17 cellular contexts compared by ENCODE assay signal in the genomic region with DNA sequence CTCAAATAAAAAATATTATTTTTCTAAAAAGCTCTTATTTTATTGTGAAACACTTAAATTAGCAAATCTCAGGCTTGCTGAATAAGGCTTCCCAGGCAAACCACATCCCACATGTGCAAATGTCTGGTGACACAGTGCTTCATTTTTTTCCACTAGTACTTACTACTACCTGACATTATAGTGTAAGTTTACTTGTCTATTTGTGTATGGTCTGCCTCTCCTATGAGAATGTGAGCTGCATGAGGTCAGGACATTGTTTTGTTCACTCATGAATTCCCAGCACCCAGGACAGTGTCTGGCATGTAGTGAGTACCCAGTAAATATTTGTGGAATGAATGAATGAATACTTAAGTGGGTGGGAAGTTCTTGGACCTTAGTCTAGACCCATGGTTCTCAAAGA.
DNase-seq lines count a peak whose midpoint lies in the region; ATAC-seq, FAIRE-seq and TF ChIP-seq lines count a peak whose summit lies in the region.
"Had no signal": no experiment of that assay in that cellular context is flagged by ENCODE, and none has a peak within 500 bp of the region (broad histone marks: within the 10 kb centered on the region; RNA-seq: fewer than 3 reads in every experiment).

No MANE protein-coding gene starts in this region.

- no peak overlapping the region for H3K4me3 Mint-ChIP-seq in astrocyte (ENCODE audit: unreplicated experiment)
- H3K4me3 Mint-ChIP-seq: B cell; CD4-positive, alpha-beta T cell had no signal

- ATAC-seq in HG03045 (IDR thresholded peaks at IDR 0.05; ENCODE audit: unreplicated experiment), result no peak

- in situ Hi-C loops in GM23248 (cut with MboI), result no loop called here

- H4K20me1 ChIP-seq in GM23248 (ENCODE audit: insufficient read depth) (no peaks in the 10 kb centered on the region), astrocyte (ENCODE audit: insufficient read depth, low read length) (peaks cover 15% of the 10 kb centered on the region)

- no peak for TF ChIP-seq CTCF in astrocyte (IDR thresholded peaks at IDR 0.05; ENCODE audit: insufficient read depth, low read depth, low read length)

- H3K4me1 Mint-ChIP-seq in astrocyte (ENCODE audit: low read depth, unreplicated experiment), result peaks cover 10% of the 10 kb centered on the region

- H3K4me3 ChIP-seq in GM23248, result no peak overlapping the region
- H3K4me3 ChIP-seq in astrocyte (ENCODE audit: insufficient read depth, low read depth, low read length), result no peak overlapping the region

- no peak for FAIRE-seq in astrocyte (lab: Jason Lieb, UNC)
- FAIRE-seq: G401.6 had no signal

- H3K27ac ChIP-seq in GM23248, result no peak overlapping the region
- no peak overlapping the region for H3K27ac ChIP-seq in astrocyte (ENCODE audit: low read depth, low read length)

- H3K36me3 ChIP-seq in GM23248 (ENCODE audit: low read depth) (no peaks in the 10 kb centered on the region), astrocyte (ENCODE audit: insufficient read depth, low read length) (no peaks in the 10 kb centered on the region)

- no peaks in the 10 kb centered on the region for H3K27me3 Mint-ChIP-seq in astrocyte (ENCODE audit: low read depth, unreplicated experiment)
- H3K27me3 Mint-ChIP-seq: B cell; CD4-positive, alpha-beta T cell had no signal

- TF ChIP-seq POLR2A in erythroblast (IDR thresholded peaks at IDR 0.05; ENCODE audit: low read length), result no peak

- H3K27me3 ChIP-seq in GM23248 (replicated peaks; ENCODE audit: insufficient read depth), result no peaks in the 10 kb centered on the region
- no peaks in the 10 kb centered on the region for H3K27me3 ChIP-seq in astrocyte (ENCODE audit: insufficient read depth, low read length)

- no peaks in the 10 kb centered on the region for H3K9me2 ChIP-seq in GM23248 (ENCODE audit: insufficient read depth)

- no peak overlapping the region for H3K27ac Mint-ChIP-seq in astrocyte (ENCODE audit: unreplicated experiment)
- H3K27ac Mint-ChIP-seq: B cell; CD4-positive, alpha-beta T cell had no signal

- H2AFZ ChIP-seq in GM23248, result no peak overlapping the region
- H2AFZ ChIP-seq in astrocyte (ENCODE audit: low read depth, low read length), result no peak overlapping the region

- H3K79me2 ChIP-seq in GM23248 (ENCODE audit: insufficient read depth), result peaks cover 74% of the 10 kb centered on the region
- peaks cover 47% of the 10 kb centered on the region for H3K79me2 ChIP-seq in astrocyte (ENCODE audit: insufficient read depth, low read length)

- H3K4me2 ChIP-seq in GM23248 (ENCODE audit: unreplicated experiment), result no peak overlapping the region
- no peak overlapping the region for H3K4me2 ChIP-seq in astrocyte (ENCODE audit: low read length)

- H3K9ac ChIP-seq in GM23248, result no peak overlapping the region
- H3K9ac ChIP-seq in astrocyte (ENCODE audit: low read length), result no peak overlapping the region

- H3F3A ChIP-seq in GM23248 (ENCODE audit: insufficient read depth), result peaks cover 23% of the 10 kb centered on the region

- H3K4me1 ChIP-seq in GM23248 (ENCODE audit: insufficient read depth), result peaks cover 14% of the 10 kb centered on the region
- peaks cover 20% of the 10 kb centered on the region for H3K4me1 ChIP-seq in astrocyte (ENCODE audit: insufficient read depth, low read length)

- no peaks in the 10 kb centered on the region for H3K9me3 ChIP-seq in GM23248 (ENCODE audit: low read depth)
- H3K9me3 ChIP-seq in astrocyte (ENCODE audit: insufficient read depth, low read depth, low read length), result no peaks in the 10 kb centered on the region

- no peaks in the 10 kb centered on the region for H3K9me3 Mint-ChIP-seq in astrocyte (ENCODE audit: unreplicated experiment)
- H3K9me3 Mint-ChIP-seq: CD4-positive, alpha-beta T cell had no signal

- DNase-seq in AG20443 (ENCODE audit: low spot score) (peak; percentile 39), GM23248 (peak; percentile 53), astrocyte (ENCODE audit: low read depth) (peak; percentile 66), iris pigment epithelial cell (ENCODE audit: low read depth) (peak; percentile 80), NCI-H1694 treated with DMSO at 0.1 percent for 48 hours (lab: John Stamatoyannopoulos, UW) (no peak), erythroblast (lab: John Stamatoyannopoulos, UW) (no peak), cardiac septum (ENCODE audit: low spot score) (no peak)
- DNase-seq: Calu3; CD4-positive, alpha-beta T cell; GOT3; KG1; NCI-H2029; NCI-H2171 treated with DMSO at 0.1 percent for 48 hours; SHP77 treated with DMSO at 0.1 percent for 48 hours had no signal

- intact Hi-C loops in cardiac septum (cut with DNase I), result loop anchor here (5.0 kb wide), 1 partner anchor 96 kb away; no protein-coding TSS in a partner anchor

- H3K36me3 Mint-ChIP-seq in astrocyte (ENCODE audit: low read depth, unreplicated experiment), result no peaks in the 10 kb centered on the region

Comparison
In these comparisons a context has a peak if more than half of its experiments do, and no peak if none do; other contexts are left out.
1. DNase-seq: peak in AG20443 (single experiment), GM23248 (single experiment), astrocyte (single experiment) and iris pigment epithelial cell (single experiment); none in NCI-H1694 treated with DMSO at 0.1 percent for 48 hours (single experiment), erythroblast (0 of 2) and cardiac septum (single experiment).